ENCODE assay signal across 2 cellular contexts in the genomic region with DNA sequence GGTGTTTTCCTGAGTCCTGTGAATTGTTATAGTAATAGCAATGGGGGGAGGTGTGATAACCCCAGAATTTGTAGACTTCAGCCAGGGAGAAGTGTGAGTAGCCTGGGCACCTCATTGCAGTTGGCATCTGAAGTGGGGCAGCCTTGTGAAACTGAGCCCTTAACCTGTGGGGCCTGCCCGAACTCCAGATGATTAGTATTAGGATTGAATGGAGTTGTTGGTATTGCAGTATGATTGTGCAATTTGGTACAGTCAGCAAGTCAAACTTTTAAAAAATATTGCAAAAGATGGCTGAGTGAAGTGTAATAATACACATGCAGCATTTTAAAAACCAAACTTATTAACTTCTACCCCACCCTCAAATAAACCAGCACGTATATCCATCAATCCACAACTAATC.
TF ChIP-seq lines count a peak whose summit lies in the region.

No MANE protein-coding gene starts in this region.

TF ChIP-seq in HCT116, 20 proteins besides CTCF, POLR2A, EP300 and RAD21:
- TF ChIP-seq CEBPB (IDR thresholded peaks at IDR 0.05; ENCODE audit: low read depth) (0 out of 2 replicates have a peak, but pooled peaks have one; percentile 30), CBX3 (IDR thresholded peaks at IDR 0.05; ENCODE audit: low read depth) (no peak)

TF ChIP-seq in K562, 482 proteins besides CTCF, POLR2A, EP300 and RAD21 (continues in another document):
- TF ChIP-seq, protein P1, sequence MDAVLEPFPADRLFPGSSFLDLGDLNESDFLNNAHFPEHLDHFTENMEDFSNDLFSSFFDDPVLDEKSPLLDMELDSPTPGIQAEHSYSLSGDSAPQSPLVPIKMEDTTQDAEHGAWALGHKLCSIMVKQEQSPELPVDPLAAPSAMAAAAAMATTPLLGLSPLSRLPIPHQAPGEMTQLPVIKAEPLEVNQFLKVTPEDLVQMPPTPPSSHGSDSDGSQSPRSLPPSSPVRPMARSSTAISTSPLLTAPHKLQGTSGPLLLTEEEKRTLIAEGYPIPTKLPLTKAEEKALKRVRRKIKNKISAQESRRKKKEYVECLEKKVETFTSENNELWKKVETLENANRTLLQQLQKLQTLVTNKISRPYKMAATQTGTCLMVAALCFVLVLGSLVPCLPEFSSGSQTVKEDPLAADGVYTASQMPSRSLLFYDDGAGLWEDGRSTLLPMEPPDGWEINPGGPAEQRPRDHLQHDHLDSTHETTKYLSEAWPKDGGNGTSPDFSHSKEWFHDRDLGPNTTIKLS (IDR thresholded peaks at IDR 0.05; ENCODE audit: borderline replicate concordance, low read depth): no peak
- TF ChIP-seq ZNF146 (CRISPR knock-in tag; IDR thresholded peaks at IDR 0.05; ENCODE audit: unreplicated experiment) (no peak), FIP1L1 (IDR thresholded peaks at IDR 0.05; ENCODE audit: low read depth, low read length, poor library complexity, severe bottlenecking) (no peak), SRSF9 (IDR thresholded peaks at IDR 0.05; ENCODE audit: borderline replicate concordance, low read depth, low read length) (no peak), MTA3 (IDR thresholded peaks at IDR 0.05; ENCODE audit: borderline replicate concordance) (no peak), HNRNPUL1 (IDR thresholded peaks at IDR 0.05; ENCODE audit: low read length) (no peak), GTF2A2 (tag; IDR thresholded peaks at IDR 0.05) (no peak), ADNP (tag; IDR thresholded peaks at IDR 0.05) (no peak), C11orf30 (IDR thresholded peaks at IDR 0.05; ENCODE audit: low read depth) (peak; percentile 35; the same call in 1 of the 2 replicates), ZNF696 (CRISPR knock-in tag; conservative IDR thresholded peaks at IDR 0.05) (no peak), TRIM24 (IDR thresholded peaks at IDR 0.05) (peak; percentile 54 to 65; a peak in 2 of 4 replicates), PURB (CRISPR knock-in tag; IDR thresholded peaks at IDR 0.05; ENCODE audit: low read depth) (no peak), HOXB6 (CRISPR knock-in tag; IDR thresholded peaks at IDR 0.05; ENCODE audit: borderline replicate concordance) (no peak), TEAD2 (tag; IDR thresholded peaks at IDR 0.05) (no peak), ERF (CRISPR knock-in tag; IDR thresholded peaks at IDR 0.05) (no peak), BMI1 (IDR thresholded peaks at IDR 0.05; ENCODE audit: low read length) (no peak), NFE2 (IDR thresholded peaks at IDR 0.05; ENCODE audit: low read depth) (peak; percentile 57; the same call in 1 of the 2 replicates), NCOA2 (IDR thresholded peaks at IDR 0.05; ENCODE audit: partially characterized antibody in 2 of 2) (no peak), SMARCA5 (IDR thresholded peaks at IDR 0.05) (no peak), ZNF253 (CRISPR knock-in tag; conservative IDR thresholded peaks at IDR 0.05) (no peak), XRCC3 (IDR thresholded peaks at IDR 0.05) (no peak), HSF4 (CRISPR knock-in tag; IDR thresholded peaks at IDR 0.05; ENCODE audit: borderline replicate concordance) (no peak), NCOA6 (IDR thresholded peaks at IDR 0.05) (no peak), SP2 (IDR thresholded peaks at IDR 0.05; ENCODE audit: extremely low read depth, low read depth, low read length, poor library complexity, severe bottlenecking) (no peak), KDM5B (IDR thresholded peaks at IDR 0.05; ENCODE audit: insufficient replicate concordance, low read depth, low read length) (no peak), TEAD1 (CRISPR knock-in tag; IDR thresholded peaks at IDR 0.05) (no peak), DMBX1 (CRISPR knock-in tag; IDR thresholded peaks at IDR 0.05; ENCODE audit: borderline replicate concordance) (no peak), PTRF (tag; IDR thresholded peaks at IDR 0.05) (no peak), MAFG (tag; conservative IDR thresholded peaks at IDR 0.05) (peak; percentile 62; the same call in 1 of the 2 replicates)
- TF ChIP-seq, protein P2, sequence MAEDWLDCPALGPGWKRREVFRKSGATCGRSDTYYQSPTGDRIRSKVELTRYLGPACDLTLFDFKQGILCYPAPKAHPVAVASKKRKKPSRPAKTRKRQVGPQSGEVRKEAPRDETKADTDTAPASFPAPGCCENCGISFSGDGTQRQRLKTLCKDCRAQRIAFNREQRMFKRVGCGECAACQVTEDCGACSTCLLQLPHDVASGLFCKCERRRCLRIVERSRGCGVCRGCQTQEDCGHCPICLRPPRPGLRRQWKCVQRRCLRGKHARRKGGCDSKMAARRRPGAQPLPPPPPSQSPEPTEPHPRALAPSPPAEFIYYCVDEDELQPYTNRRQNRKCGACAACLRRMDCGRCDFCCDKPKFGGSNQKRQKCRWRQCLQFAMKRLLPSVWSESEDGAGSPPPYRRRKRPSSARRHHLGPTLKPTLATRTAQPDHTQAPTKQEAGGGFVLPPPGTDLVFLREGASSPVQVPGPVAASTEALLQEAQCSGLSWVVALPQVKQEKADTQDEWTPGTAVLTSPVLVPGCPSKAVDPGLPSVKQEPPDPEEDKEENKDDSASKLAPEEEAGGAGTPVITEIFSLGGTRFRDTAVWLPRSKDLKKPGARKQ (CRISPR knock-in tag; IDR thresholded peaks at IDR 0.05): no peak
- TF ChIP-seq, protein P3, sequence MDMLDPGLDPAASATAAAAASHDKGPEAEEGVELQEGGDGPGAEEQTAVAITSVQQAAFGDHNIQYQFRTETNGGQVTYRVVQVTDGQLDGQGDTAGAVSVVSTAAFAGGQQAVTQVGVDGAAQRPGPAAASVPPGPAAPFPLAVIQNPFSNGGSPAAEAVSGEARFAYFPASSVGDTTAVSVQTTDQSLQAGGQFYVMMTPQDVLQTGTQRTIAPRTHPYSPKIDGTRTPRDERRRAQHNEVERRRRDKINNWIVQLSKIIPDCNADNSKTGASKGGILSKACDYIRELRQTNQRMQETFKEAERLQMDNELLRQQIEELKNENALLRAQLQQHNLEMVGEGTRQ (CRISPR knock-in tag; IDR thresholded peaks at IDR 0.05): no peak
- TF ChIP-seq, protein P4, sequence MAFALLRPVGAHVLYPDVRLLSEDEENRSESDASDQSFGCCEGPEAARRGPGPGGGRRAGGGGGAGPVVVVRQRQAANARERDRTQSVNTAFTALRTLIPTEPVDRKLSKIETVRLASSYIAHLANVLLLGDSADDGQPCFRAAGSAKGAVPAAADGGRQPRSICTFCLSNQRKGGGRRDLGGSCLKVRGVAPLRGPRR (CRISPR knock-in tag; IDR thresholded peaks at IDR 0.05): no peak
- TF ChIP-seq, protein P5, sequence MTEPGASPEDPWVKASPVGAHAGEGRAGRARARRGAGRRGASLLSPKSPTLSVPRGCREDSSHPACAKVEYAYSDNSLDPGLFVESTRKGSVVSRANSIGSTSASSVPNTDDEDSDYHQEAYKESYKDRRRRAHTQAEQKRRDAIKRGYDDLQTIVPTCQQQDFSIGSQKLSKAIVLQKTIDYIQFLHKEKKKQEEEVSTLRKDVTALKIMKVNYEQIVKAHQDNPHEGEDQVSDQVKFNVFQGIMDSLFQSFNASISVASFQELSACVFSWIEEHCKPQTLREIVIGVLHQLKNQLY (CRISPR knock-in tag; conservative IDR thresholded peaks at IDR 0.05): no peak
- TF ChIP-seq, protein P6, sequence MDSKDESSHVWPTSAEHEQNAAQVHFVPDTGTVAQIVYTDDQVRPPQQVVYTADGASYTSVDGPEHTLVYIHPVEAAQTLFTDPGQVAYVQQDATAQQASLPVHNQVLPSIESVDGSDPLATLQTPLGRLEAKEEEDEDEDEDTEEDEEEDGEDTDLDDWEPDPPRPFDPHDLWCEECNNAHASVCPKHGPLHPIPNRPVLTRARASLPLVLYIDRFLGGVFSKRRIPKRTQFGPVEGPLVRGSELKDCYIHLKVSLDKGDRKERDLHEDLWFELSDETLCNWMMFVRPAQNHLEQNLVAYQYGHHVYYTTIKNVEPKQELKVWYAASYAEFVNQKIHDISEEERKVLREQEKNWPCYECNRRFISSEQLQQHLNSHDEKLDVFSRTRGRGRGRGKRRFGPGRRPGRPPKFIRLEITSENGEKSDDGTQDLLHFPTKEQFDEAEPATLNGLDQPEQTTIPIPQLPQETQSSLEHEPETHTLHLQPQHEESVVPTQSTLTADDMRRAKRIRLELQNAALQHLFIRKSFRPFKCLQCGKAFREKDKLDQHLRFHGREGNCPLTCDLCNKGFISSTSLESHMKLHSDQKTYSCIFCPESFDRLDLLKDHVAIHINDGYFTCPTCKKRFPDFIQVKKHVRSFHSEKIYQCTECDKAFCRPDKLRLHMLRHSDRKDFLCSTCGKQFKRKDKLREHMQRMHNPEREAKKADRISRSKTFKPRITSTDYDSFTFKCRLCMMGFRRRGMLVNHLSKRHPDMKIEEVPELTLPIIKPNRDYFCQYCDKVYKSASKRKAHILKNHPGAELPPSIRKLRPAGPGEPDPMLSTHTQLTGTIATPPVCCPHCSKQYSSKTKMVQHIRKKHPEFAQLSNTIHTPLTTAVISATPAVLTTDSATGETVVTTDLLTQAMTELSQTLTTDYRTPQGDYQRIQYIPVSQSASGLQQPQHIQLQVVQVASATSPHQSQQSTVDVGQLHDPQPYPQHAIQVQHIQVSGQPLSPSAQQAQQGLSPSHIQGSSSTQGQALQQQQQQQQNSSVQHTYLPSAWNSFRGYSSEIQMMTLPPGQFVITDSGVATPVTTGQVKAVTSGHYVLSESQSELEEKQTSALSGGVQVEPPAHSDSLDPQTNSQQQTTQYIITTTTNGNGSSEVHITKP (IDR thresholded peaks at IDR 0.05; ENCODE audit: partially characterized antibody): no peak
- TF ChIP-seq, protein P7, sequence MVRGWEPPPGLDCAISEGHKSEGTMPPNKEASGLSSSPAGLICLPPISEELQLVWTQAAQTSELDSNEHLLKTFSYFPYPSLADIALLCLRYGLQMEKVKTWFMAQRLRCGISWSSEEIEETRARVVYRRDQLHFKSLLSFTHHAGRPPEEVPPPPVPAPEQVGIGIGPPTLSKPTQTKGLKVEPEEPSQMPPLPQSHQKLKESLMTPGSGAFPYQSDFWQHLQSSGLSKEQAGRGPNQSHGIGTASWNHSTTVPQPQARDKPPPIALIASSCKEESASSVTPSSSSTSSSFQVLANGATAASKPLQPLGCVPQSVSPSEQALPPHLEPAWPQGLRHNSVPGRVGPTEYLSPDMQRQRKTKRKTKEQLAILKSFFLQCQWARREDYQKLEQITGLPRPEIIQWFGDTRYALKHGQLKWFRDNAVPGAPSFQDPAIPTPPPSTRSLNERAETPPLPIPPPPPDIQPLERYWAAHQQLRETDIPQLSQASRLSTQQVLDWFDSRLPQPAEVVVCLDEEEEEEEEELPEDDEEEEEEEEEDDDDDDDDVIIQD (CRISPR knock-in tag; IDR thresholded peaks at IDR 0.05): no peak
- TF ChIP-seq, protein P8, sequence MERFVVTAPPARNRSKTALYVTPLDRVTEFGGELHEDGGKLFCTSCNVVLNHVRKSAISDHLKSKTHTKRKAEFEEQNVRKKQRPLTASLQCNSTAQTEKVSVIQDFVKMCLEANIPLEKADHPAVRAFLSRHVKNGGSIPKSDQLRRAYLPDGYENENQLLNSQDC (CRISPR knock-in tag; IDR thresholded peaks at IDR 0.05): no peak
- TF ChIP-seq, protein P9, sequence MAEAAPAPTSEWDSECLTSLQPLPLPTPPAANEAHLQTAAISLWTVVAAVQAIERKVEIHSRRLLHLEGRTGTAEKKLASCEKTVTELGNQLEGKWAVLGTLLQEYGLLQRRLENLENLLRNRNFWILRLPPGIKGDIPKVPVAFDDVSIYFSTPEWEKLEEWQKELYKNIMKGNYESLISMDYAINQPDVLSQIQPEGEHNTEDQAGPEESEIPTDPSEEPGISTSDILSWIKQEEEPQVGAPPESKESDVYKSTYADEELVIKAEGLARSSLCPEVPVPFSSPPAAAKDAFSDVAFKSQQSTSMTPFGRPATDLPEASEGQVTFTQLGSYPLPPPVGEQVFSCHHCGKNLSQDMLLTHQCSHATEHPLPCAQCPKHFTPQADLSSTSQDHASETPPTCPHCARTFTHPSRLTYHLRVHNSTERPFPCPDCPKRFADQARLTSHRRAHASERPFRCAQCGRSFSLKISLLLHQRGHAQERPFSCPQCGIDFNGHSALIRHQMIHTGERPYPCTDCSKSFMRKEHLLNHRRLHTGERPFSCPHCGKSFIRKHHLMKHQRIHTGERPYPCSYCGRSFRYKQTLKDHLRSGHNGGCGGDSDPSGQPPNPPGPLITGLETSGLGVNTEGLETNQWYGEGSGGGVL (CRISPR knock-in tag; IDR thresholded peaks at IDR 0.05): no peak
- TF ChIP-seq, protein P10, sequence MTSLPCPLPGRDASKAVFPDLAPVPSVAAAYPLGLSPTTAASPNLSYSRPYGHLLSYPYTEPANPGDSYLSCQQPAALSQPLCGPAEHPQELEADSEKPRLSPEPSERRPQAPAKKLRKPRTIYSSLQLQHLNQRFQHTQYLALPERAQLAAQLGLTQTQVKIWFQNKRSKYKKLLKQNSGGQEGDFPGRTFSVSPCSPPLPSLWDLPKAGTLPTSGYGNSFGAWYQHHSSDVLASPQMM (CRISPR knock-in tag; IDR thresholded peaks at IDR 0.05): no peak
- TF ChIP-seq, protein P11, sequence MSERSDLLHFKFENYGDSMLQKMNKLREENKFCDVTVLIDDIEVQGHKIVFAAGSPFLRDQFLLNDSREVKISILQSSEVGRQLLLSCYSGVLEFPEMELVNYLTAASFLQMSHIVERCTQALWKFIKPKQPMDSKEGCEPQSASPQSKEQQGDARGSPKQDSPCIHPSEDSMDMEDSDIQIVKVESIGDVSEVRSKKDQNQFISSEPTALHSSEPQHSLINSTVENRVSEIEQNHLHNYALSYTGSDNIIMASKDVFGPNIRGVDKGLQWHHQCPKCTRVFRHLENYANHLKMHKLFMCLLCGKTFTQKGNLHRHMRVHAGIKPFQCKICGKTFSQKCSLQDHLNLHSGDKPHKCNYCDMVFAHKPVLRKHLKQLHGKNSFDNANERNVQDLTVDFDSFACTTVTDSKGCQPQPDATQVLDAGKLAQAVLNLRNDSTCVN (CRISPR knock-in tag; IDR thresholded peaks at IDR 0.05): no peak
- TF ChIP-seq, protein P12, sequence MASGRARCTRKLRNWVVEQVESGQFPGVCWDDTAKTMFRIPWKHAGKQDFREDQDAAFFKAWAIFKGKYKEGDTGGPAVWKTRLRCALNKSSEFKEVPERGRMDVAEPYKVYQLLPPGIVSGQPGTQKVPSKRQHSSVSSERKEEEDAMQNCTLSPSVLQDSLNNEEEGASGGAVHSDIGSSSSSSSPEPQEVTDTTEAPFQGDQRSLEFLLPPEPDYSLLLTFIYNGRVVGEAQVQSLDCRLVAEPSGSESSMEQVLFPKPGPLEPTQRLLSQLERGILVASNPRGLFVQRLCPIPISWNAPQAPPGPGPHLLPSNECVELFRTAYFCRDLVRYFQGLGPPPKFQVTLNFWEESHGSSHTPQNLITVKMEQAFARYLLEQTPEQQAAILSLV (tag; IDR thresholded peaks at IDR 0.05): peak; percentile 72
